In the genomic region with DNA sequence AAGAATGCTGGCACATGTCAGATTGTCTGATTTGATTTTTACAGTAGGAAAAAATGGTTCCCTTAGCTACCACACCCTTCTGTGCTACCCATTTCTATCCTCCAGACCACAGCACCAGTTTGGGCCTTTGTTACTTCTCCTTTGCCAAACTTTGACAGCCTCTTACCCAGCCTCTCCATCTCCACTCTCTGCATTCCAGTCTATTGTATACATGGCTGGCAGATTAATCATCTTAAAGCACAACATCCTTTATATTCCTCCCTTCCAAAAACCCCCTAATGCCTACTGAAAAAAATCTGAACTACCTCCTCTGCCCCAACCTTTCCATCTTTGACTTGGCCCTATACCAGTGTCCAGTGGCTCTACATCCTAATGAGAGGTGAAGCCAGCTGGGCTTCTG, we compare ENCODE assay signal across 16 cellular contexts.
"Had no signal": no experiment of that assay in that cellular context is flagged by ENCODE, and none has a peak within 500 bp of the region (broad histone marks: within the 10 kb centered on the region; RNA-seq: fewer than 3 reads in every experiment).

No MANE protein-coding gene starts in this region.

- DNase-seq: activated CD4-positive, alpha-beta T cell treated with anti-CD3 and anti-CD28 coated beads, Interleukin-2, amount 50 U/mL, for 4 hours; activated CD4-positive, CD25-positive, alpha-beta regulatory T cell treated with anti-CD3 and anti-CD28 coated beads, Interleukin-2, amount 50 U/mL, for 72 hours; activated naive CD4-positive, alpha-beta T cell treated with anti-CD3 and anti-CD28 coated beads, Interleukin-2, amount 50 U/mL, for 16 hours; activated T-cell treated with anti-CD3 and anti-CD28 coated beads, Interleukin-2, amount 50 U/mL, for 1 hour; caudate nucleus; islet precursor cell; mucosa of descending colon; naive thymus-derived CD4-positive, alpha-beta T cell; ovary; sigmoid colon; spleen; stomach; testis; upper lobe of left lung had no signal

- H3K4me1 Mint-ChIP-seq: naive thymus-derived CD4-positive, alpha-beta T cell had no signal

- H3K4me1 ChIP-seq: spleen had no signal

- H3K27me3 ChIP-seq: ovary, sigmoid colon, stomach, testis, upper lobe of left lung had no signal

- H3K4me3 ChIP-seq: mucosa of descending colon, ovary, sigmoid colon, spleen, stomach, testis, upper lobe of left lung had no signal

- H3K4me3 Mint-ChIP-seq: memory B cell; naive thymus-derived CD4-positive, alpha-beta T cell had no signal

- H3K27ac ChIP-seq: ovary, sigmoid colon, spleen, stomach, testis, upper lobe of left lung had no signal

- FAIRE-seq: colon had no signal

- H3K36me3 ChIP-seq: ovary, sigmoid colon, spleen, stomach, upper lobe of left lung had no signal

- H3K27ac Mint-ChIP-seq: memory B cell; naive thymus-derived CD4-positive, alpha-beta T cell had no signal

- H3K9me3 ChIP-seq: mucosa of descending colon, ovary, sigmoid colon, stomach, testis, upper lobe of left lung had no signal
